ENCODE assay signal across 12 cellular contexts in the genomic region with DNA sequence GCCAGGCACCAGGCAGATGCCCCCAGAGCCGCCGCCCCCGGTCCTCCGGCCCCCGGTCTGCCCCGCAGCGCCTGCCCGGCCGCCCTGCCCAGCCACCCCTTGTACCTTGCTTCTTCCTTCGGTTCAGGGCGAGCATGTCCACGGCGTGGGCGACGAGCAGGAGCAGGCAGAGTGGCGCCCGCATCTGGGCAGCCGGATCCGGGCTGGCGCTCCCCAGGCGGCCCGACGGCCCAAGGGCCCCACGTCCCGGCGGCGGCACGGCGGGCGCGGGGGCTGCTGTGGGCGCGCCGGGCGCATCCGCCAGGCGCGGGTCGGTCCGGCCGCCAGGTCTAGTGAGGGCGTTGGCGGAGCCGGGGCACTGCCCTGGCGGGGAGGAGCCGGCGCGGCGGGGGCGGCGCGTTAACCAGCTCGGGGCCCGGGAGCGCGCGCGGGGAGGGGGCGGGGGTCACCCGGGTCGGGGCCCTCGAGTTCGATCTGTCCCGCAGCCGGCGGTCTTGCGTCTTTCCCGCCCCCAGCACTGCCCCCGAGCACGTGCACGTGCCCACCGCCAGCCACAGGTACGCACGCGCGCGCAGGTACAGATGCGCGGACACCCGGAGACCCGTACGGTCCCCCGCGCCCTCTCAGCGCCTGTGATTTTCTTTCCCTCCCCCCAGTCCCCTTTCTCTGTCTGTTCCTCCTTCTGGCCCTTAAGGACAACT. TPM values are rescaled to one million over a fixed set of nuclear protein-coding genes. Genes with fewer than 3 reads are reported as not detected.
A peak's percentile ranks its signal among the peaks of the same experiment; 100 is the strongest.
DNase-seq lines count a peak whose midpoint lies in the region; ATAC-seq, FAIRE-seq and TF ChIP-seq lines count a peak whose summit lies in the region.
"Had no signal": no experiment of that assay in that cellular context is flagged by ENCODE, and none has a peak within 500 bp of the region (broad histone marks: within the 10 kb centered on the region; RNA-seq: fewer than 3 reads in every experiment).

A gene (minus strand): TSS at position 331 of the 701 bp plus-strand sequence. CDS start 147 bp downstream, at position 184.

- H4K5ac ChIP-seq in H1 (ENCODE audit: insufficient read length, low read depth, low read length): no peak within 1 kb of the TSS

- TF ChIP-seq EP300 in H1 (IDR thresholded peaks at IDR 0.05; ENCODE audit: borderline replicate concordance in 1 of 2, low read depth in 2 of 2, low read length in 2 of 2) (no peak), neural cell (conservative IDR thresholded peaks at IDR 0.05; ENCODE audit: poor library complexity, severe bottlenecking) (no peak)

- no peak within 1 kb of the TSS for H3K56ac ChIP-seq in H1 (replicated peaks; ENCODE audit: insufficient read length, low read depth, low read length)

- 8% methylated on average over 20 of the region's 85 CpGs; no CpG with 5 or more reads in 1 of the 2 experiments for WGBS in H1 (ENCODE audit: extremely low coverage in 1 of 2, insufficient coverage in 1 of 2, insufficient read length in 1 of 2, insufficient replicate concordance in 2 of 2, low coverage in 1 of 2, low lambda C conversion rate in 2 of 2, missing lambda C conversion rate in 1 of 2), 2 experiments
- WGBS in lower leg skin, 2 donors: 1 to 6% methylated on average over 14 to 60 of the region's 85 CpGs

- no peak within 1 kb of the TSS; the same call in 1 of the 2 replicates for H2BK5ac ChIP-seq in H1 (ENCODE audit: low read depth, low read length)

- no peak within 1 kb of the TSS for H3K27ac ChIP-seq in H1 (ENCODE audit: low read depth, low read length)
- no peak within 1 kb of the TSS for H3K27ac ChIP-seq in neural cell (ENCODE audit: low read length)
- H3K27ac ChIP-seq: SJSA1 had no signal

- H2BK12ac ChIP-seq in H1 (ENCODE audit: low read depth, low read length): no peak within 1 kb of the TSS

- no peak for TF ChIP-seq POLR2A in H1 (IDR thresholded peaks at IDR 0.05; ENCODE audit: control extremely low read depth in 1 of 2, low read depth in 2 of 2, low read length in 2 of 2)
- TF ChIP-seq POLR2A in lower leg skin (IDR thresholded peaks at IDR 0.05): no peak

- H4K20me1 ChIP-seq in H1 (replicated peaks in 1 of 2; ENCODE audit: control insufficient read depth in 1 of 2, insufficient read depth in 2 of 2, low read length in 2 of 2): peaks cover 0 to 2% of the 10 kb centered on the region in 2 experiments
- no peaks in the 10 kb centered on the region for H4K20me1 ChIP-seq in neural cell (ENCODE audit: insufficient read depth)

- DNase-seq in Daoy (ENCODE audit: low read depth): peak; percentile 50
- DNase-seq in MG63: peak; percentile 67
- DNase-seq in H1 (ENCODE audit: low read depth in 1 of 2, low spot score in 2 of 2): peak in 1 of 2 experiments; percentile 66
- DNase-seq in AG08396 (ENCODE audit: low spot score): no peak
- DNase-seq in COLO829 (ENCODE audit: low spot score): no peak
- no peak for DNase-seq in lower leg skin (ENCODE audit: low spot score in 2 of 2)
- DNase-seq: activated gamma-delta T cell, left ventricle myocardium superior, NCI-H1092 had no signal

- H3K18ac ChIP-seq in H1 (ENCODE audit: extremely low read depth, low read length): peak within 1 kb of the TSS; percentile 90

- H3F3A ChIP-seq in neural cell (ENCODE audit: insufficient read depth, low read length, poor library complexity, severe bottlenecking): no peaks in the 10 kb centered on the region

- H3K23me2 ChIP-seq in H1 (ENCODE audit: low read depth, low read length): peaks cover 5% of the 10 kb centered on the region; the same call in 1 of the 2 replicates

- TF ChIP-seq RAD21 in H1 (IDR thresholded peaks at IDR 0.05 in 1 of 2, conservative IDR thresholded peaks at IDR 0.05 in 1 of 2; ENCODE audit: low read depth in 2 of 2, low read length in 2 of 2) (no peak), neural cell (conservative IDR thresholded peaks at IDR 0.05) (no peak)

- H4K8ac ChIP-seq in H1 (ENCODE audit: extremely low read depth, insufficient read depth, low read length): peak within 1 kb of the TSS; percentile 76

- H2BK120ac ChIP-seq in H1 (replicated peaks; ENCODE audit: low read depth, low read length): no peak within 1 kb of the TSS

- peak within 1 kb of the TSS; percentile 34 for H4K91ac ChIP-seq in H1 (replicated peaks; ENCODE audit: insufficient read length, low read length)

- no peaks in the 10 kb centered on the region for H3K79me1 ChIP-seq in H1 (ENCODE audit: low read depth, low read length)

- H3K9me3 ChIP-seq in MG63 (no peaks in the 10 kb centered on the region), H1 (ENCODE audit: insufficient read depth in 2 of 2, low read depth in 1 of 2, low read length in 1 of 2) (no peaks in the 10 kb centered on the region), neural cell (ENCODE audit: low read length) (no peaks in the 10 kb centered on the region)
- H3K9me3 ChIP-seq: SJSA1 had no signal

- H3K4me1 ChIP-seq in H1 (replicated peaks in 1 of 4; ENCODE audit: control insufficient read depth in 3 of 4, insufficient read depth in 4 of 4, low read length in 3 of 4): peaks cover 0 to 12% (median 4%) of the 10 kb centered on the region in 4 experiments; a peak in 5 of 7 replicates
- H3K4me1 ChIP-seq: SJSA1 had no signal

- TF ChIP-seq CTCF in H1 (IDR thresholded peaks at IDR 0.05; ENCODE audit: control extremely low read depth in 1 of 3, insufficient read depth in 1 of 3, low read depth in 1 of 3, low read length in 3 of 3) (no peak), neural cell (IDR thresholded peaks at IDR 0.05; ENCODE audit: poor library complexity, severe bottlenecking) (no peak), lower leg skin (IDR thresholded peaks at IDR 0.05) (no peak)

- no peak within 1 kb of the TSS for H2BK20ac ChIP-seq in H1 (ENCODE audit: low read length)

- no peak within 1 kb of the TSS for H3K23ac ChIP-seq in H1 (ENCODE audit: insufficient read length)

- peak within 1 kb of the TSS; percentile 54 for H3K4me3 ChIP-seq in MG63
- H3K4me3 ChIP-seq in H1 (ENCODE audit: extremely low read depth in 1 of 4, insufficient read depth in 2 of 4, low read depth in 3 of 4, low read length in 4 of 4): peak within 1 kb of the TSS; percentile 37 to 69 (median 39)
- peak within 1 kb of the TSS; percentile 65 for H3K4me3 ChIP-seq in neural cell (ENCODE audit: low read length)
- H3K4me3 ChIP-seq in lower leg skin (ENCODE audit: low read depth, poor library complexity, severe bottlenecking): no peak within 1 kb of the TSS
- H3K4me3 ChIP-seq: SJSA1 had no signal

- H3K4me2 ChIP-seq in H1 (ENCODE audit: insufficient read depth in 1 of 2, low read depth in 2 of 2, low read length in 2 of 2) (peak within 1 kb of the TSS; percentile 84 to 92), neural cell (ENCODE audit: low read length) (no peak within 1 kb of the TSS)

- POLR2A ChIA-PET in H1 (lab: Charles Lee; ENCODE audit: partially characterized antibody): no interaction called here

- no peak for FAIRE-seq in H1 (lab: Jason Lieb, UNC)

- intact Hi-C loops in lower leg skin (cut with DNase I; ENCODE audit: low total_unique reads): no loop called here

- no peak within 1 kb of the TSS for H3K14ac ChIP-seq in H1 (ENCODE audit: insufficient read length)

- H2BK15ac ChIP-seq in H1 (ENCODE audit: low read length): 0 out of 2 replicates have a peak within 1 kb of the TSS, but pooled peaks have one; percentile 61

- H3K79me2 ChIP-seq in H1 (ENCODE audit: control insufficient read depth in 1 of 2, insufficient read depth in 2 of 2, low read length in 2 of 2) (no peaks in the 10 kb centered on the region), neural cell (replicated peaks; ENCODE audit: insufficient read depth, low read length) (no peaks in the 10 kb centered on the region)

- H2AK5ac ChIP-seq in H1 (ENCODE audit: low read depth, low read length): no peak within 1 kb of the TSS; the same call in 1 of the 2 replicates

- no peak within 1 kb of the TSS for H3K4ac ChIP-seq in H1 (replicated peaks; ENCODE audit: insufficient read length, low read depth, low read length)

- no peaks in the 10 kb centered on the region for H3K27me3 ChIP-seq in MG63
- H3K27me3 ChIP-seq in H1 (replicated peaks in 1 of 4; ENCODE audit: control insufficient read depth in 3 of 4, extremely low read depth in 1 of 4, insufficient read depth in 3 of 4, low read length in 3 of 4): peaks cover 4 to 29% (median 20%) of the 10 kb centered on the region in 4 experiments
- peaks cover 31% of the 10 kb centered on the region for H3K27me3 ChIP-seq in neural cell (ENCODE audit: insufficient read depth, low read depth, low read length)

- H3K36me3 ChIP-seq in MG63 (no peaks in the 10 kb centered on the region), H1 (ENCODE audit: control insufficient read depth in 2 of 4, insufficient read depth in 4 of 4, low read length in 3 of 4) (no peaks in the 10 kb centered on the region), neural cell (ENCODE audit: insufficient read depth, low read length) (no peaks in the 10 kb centered on the region)
- H3K36me3 ChIP-seq: SJSA1 had no signal

- H2AFZ ChIP-seq in H1 (ENCODE audit: low read length) (peak within 1 kb of the TSS; percentile 84), neural cell (ENCODE audit: low read depth, low read length) (no peak within 1 kb of the TSS)

- no peak for ATAC-seq in GM21390 (IDR thresholded peaks at IDR 0.05; ENCODE audit: unreplicated experiment)
- ATAC-seq: left ventricle myocardium superior had no signal

- CTCF ChIA-PET in H1 (lab: Charles Lee; ENCODE audit: partially characterized antibody): no interaction called here

- H3K9ac ChIP-seq in H1 (replicated peaks in 1 of 4; ENCODE audit: extremely low read depth in 1 of 4, low read depth in 3 of 4, low read length in 3 of 4) (peak within 1 kb of the TSS in 2 of 4 experiments; percentile 29 to 46; a peak in 3 of 7 replicates), neural cell (ENCODE audit: low read length) (peak within 1 kb of the TSS; percentile 20)

- no peaks in the 10 kb centered on the region for H3K9me2 ChIP-seq in neural cell (ENCODE audit: insufficient read depth, low read length)

RNA-seq across cellular contexts. Expression of the gene that starts here (rescaled TPM):
- 2.1 TPM in 1 of 2 replicates, not detected in the other for total RNA-seq in Daoy (2014; rRNA removed; shearing (Covaris generic))
- total RNA-seq in MG63 (2014; rRNA removed; shearing (Covaris generic); ENCODE audit: low replicate concordance): 0.42 and 0.82 TPM in 2 replicates
- total RNA-seq in H1 (2021; fragmentation: NEBNext Ultra II Directional; extraction: Animal tissue kit (Norgen Biotek cat#: 25700)): 5.1 and 6.4 TPM in 2 replicates
- polyA plus RNA-seq in H1 (2011; rRNA removed) (3.4 and 5.9 TPM in 2 replicates), neural cell (0.19 and 0.26 TPM in 2 replicates)
- 3.3 TPM for polyA plus RNA-seq in H1 (2011; cell fraction: cytosol; rRNA removed)
- 18.4 TPM for polyA plus RNA-seq in H1 (2011; cell fraction: nucleus; rRNA removed)
- polyA plus RNA-seq in H1 (2012, experiment 1 of 2): 4.3 to 10.2 TPM (median 7.7 TPM) in 4 replicates
- polyA plus RNA-seq in H1 (2012, experiment 2 of 2): 5.2 TPM
- 4.7 TPM for polyA plus RNA-seq in H1 (2013, experiment 1 of 2)
- 4.8 TPM for polyA plus RNA-seq in H1 (2013, experiment 2 of 2)
- 1.1 and 1.2 TPM in 2 replicates for polyA minus RNA-seq in H1 (2011; rRNA and poly(A)+ RNA removed)
- 1.1 TPM for polyA minus RNA-seq in H1 (2011; cell fraction: cytosol; rRNA and poly(A)+ RNA removed)
- polyA minus RNA-seq in H1 (2011; cell fraction: nucleus; rRNA and poly(A)+ RNA removed): 2.2 TPM
- polyA minus RNA-seq in neural cell: not detected in 2 replicates
- total RNA-seq in lower leg skin: under 1 TPM in 2 of 4 donors, not detected in 2; 0.13 to 0.59 TPM
- total RNA-seq: SJSA1 had no signal

Comparison
In these comparisons a context has a peak if more than half of its experiments do, and no peak if none do; other contexts are left out.
1. Peak in DNase-seq and H3K4me3 ChIP-seq in MG63; RNA of the gene not detected or under 1 TPM.